In genomic region chr11:5125221-5125620, GRCh38 we compare ENCODE assay signal across 33 cellular contexts. TPM values are rescaled to one million over a fixed set of nuclear protein-coding genes. Genes with fewer than 3 reads are reported as not detected.
"Had no signal": no experiment of that assay in that cellular context is flagged by ENCODE, and none has a peak within 500 bp of the region (broad histone marks: within the 10 kb centered on the region; RNA-seq: fewer than 3 reads in every experiment).

No MANE protein-coding gene starts in this region.

- H3K9me3 ChIP-seq: colonic mucosa, esophagus squamous epithelium, gastrocnemius medialis, lower lobe of right lung had no signal

- H3K36me3 ChIP-seq: colonic mucosa, esophagus squamous epithelium, gastrocnemius medialis, heart right ventricle, lower lobe of right lung had no signal

- ATAC-seq: effector memory CD8-positive, alpha-beta T cell; esophagus mucosa; gastrocnemius medialis; heart right ventricle; left cardiac atrium; left ventricle myocardium superior; lower lobe of right lung; naive thymus-derived CD4-positive, alpha-beta T cell; natural killer cell had no signal

- H3K4me1 ChIP-seq: colonic mucosa, esophagus squamous epithelium, gastrocnemius medialis, heart right ventricle, lower lobe of right lung had no signal

- H3K4me3 Mint-ChIP-seq: dendritic cell treated with granulocyte-macrophage colony-stimulating factor and Interleukin-4, amounts not matched to agents 40 ng/mL and 50 ng/mL, for 4 days; effector memory CD8-positive, alpha-beta T cell; endodermal cell; naive thymus-derived CD4-positive, alpha-beta T cell; natural killer cell had no signal

- H3K9me3 Mint-ChIP-seq: dendritic cell treated with granulocyte-macrophage colony-stimulating factor and Interleukin-4, amounts not matched to agents 40 ng/mL and 50 ng/mL, for 4 days; effector memory CD8-positive, alpha-beta T cell; naive thymus-derived CD4-positive, alpha-beta T cell; natural killer cell had no signal

- FAIRE-seq: endometrium, islet of Langerhans, keratinocyte had no signal

- H3K4me3 ChIP-seq: colonic mucosa, esophagus squamous epithelium, gastrocnemius medialis, heart right ventricle, lower lobe of right lung had no signal

- H3K27me3 ChIP-seq: colonic mucosa, esophagus squamous epithelium, gastrocnemius medialis had no signal

- H3K27me3 Mint-ChIP-seq: dendritic cell treated with granulocyte-macrophage colony-stimulating factor and Interleukin-4, amounts not matched to agents 40 ng/mL and 50 ng/mL, for 4 days had no signal

- H3K27ac Mint-ChIP-seq: dendritic cell treated with granulocyte-macrophage colony-stimulating factor and Interleukin-4, amounts not matched to agents 40 ng/mL and 50 ng/mL, for 4 days; effector memory CD8-positive, alpha-beta T cell; naive thymus-derived CD4-positive, alpha-beta T cell; natural killer cell had no signal

- DNase-seq: colonic mucosa; cortex of kidney; effector CD8-positive, alpha-beta T cell; effector memory CD8-positive, alpha-beta T cell; endodermal cell; esophagus squamous epithelium; foreskin fibroblast; foreskin melanocyte; gastrocnemius medialis; glutamatergic neuron; head of caudate nucleus; heart right ventricle; hippocampal formation; left cardiac atrium; left ventricle myocardium superior; lower lobe of right lung; mesenchymal stem cell; midbrain; naive thymus-derived CD4-positive, alpha-beta T cell; natural killer cell had no signal

- H3K27ac ChIP-seq: colonic mucosa, epithelial cell of prostate, esophagus squamous epithelium, gastrocnemius medialis, heart right ventricle, lower lobe of right lung had no signal

- H3K36me3 Mint-ChIP-seq: naive thymus-derived CD4-positive, alpha-beta T cell; natural killer cell had no signal

RNA-seq across cellular contexts. Expression of gene OR52A5, which starts 12.9 kb away (rescaled TPM):
- total RNA-seq: colonic mucosa; dermis microvascular lymphatic vessel endothelial cell; esophagus mucosa; esophagus squamous epithelium; gastrocnemius medialis; glomerular endothelial cell; heart right ventricle; kidney epithelial cell; left cardiac atrium; left ventricle myocardium superior; lower leg skin; lower lobe of right lung; lung microvascular endothelial cell; mononuclear cell; mucosa of gallbladder; naive thymus-derived CD4-positive, alpha-beta T cell; natural killer cell had no signal
- polyA plus RNA-seq: heart right ventricle; keratinocyte; naive thymus-derived CD4-positive, alpha-beta T cell had no signal

RNA-seq across cellular contexts. Expression of gene OR52A1, which starts 29.3 kb away (rescaled TPM):
- total RNA-seq: colonic mucosa; dermis microvascular lymphatic vessel endothelial cell; esophagus mucosa; esophagus squamous epithelium; gastrocnemius medialis; glomerular endothelial cell; heart right ventricle; kidney epithelial cell; left cardiac atrium; left ventricle myocardium superior; lower leg skin; lower lobe of right lung; lung microvascular endothelial cell; mononuclear cell; mucosa of gallbladder; naive thymus-derived CD4-positive, alpha-beta T cell; natural killer cell had no signal
- polyA plus RNA-seq: heart right ventricle; keratinocyte; naive thymus-derived CD4-positive, alpha-beta T cell had no signal

RNA-seq across cellular contexts. Expression of gene OR52E1, which starts 55.8 kb away (rescaled TPM):
- total RNA-seq: colonic mucosa; dermis microvascular lymphatic vessel endothelial cell; endodermal cell; esophagus mucosa; esophagus squamous epithelium; gastrocnemius medialis; glomerular endothelial cell; heart right ventricle; kidney epithelial cell; left cardiac atrium; left ventricle myocardium superior; lower leg skin; lower lobe of right lung; lung microvascular endothelial cell; mononuclear cell; mucosa of gallbladder; naive thymus-derived CD4-positive, alpha-beta T cell; natural killer cell had no signal
- polyA plus RNA-seq: heart right ventricle; keratinocyte; naive thymus-derived CD4-positive, alpha-beta T cell had no signal
